24 cellular contexts compared by ENCODE assay signal in the genomic region with DNA sequence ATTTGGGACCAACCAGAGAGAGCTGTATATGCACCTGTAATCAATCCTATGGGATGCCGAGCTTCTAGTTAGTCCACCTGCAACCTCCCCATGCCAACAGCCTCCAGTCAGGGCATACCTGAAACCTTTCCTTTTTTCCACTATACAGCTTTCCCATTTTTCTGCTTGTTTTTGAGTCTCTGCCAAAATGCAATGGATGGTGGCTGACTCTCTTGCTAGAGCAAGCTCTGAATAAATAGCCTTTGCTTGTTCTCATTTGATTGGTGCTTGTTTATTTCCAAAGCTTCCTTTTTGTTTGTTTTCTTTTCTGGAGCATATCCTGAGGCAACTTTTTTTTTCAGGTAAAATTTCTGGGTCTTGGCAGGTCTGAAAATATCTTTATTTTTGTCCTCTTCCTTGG. TPM values are rescaled to one million over a fixed set of nuclear protein-coding genes. Genes with fewer than 3 reads are reported as not detected.
DNase-seq lines count a peak whose midpoint lies in the region; ATAC-seq, FAIRE-seq and TF ChIP-seq lines count a peak whose summit lies in the region.
"Had no signal": no experiment of that assay in that cellular context is flagged by ENCODE, and none has a peak within 500 bp of the region (broad histone marks: within the 10 kb centered on the region; RNA-seq: fewer than 3 reads in every experiment).

No MANE protein-coding gene starts in this region.

- TF ChIP-seq CTCF in adrenal gland (IDR thresholded peaks at IDR 0.05) (no peak), keratinocyte (optimal IDR thresholded peaks at IDR 0.05 in 1 of 3, IDR thresholded peaks at IDR 0.05 in 1 of 3, conservative IDR thresholded peaks at IDR 0.05 in 1 of 3; ENCODE audit: extremely low read depth in 1 of 3, insufficient read depth in 2 of 3, low read length in 3 of 3) (no peak), tibial artery (IDR thresholded peaks at IDR 0.05) (no peak), GM23338 (conservative IDR thresholded peaks at IDR 0.05; ENCODE audit: low read depth in 2 of 2) (no peak)

- H3K4me2 ChIP-seq in keratinocyte (ENCODE audit: control insufficient read depth, extremely low read depth, insufficient read depth, low read depth, low read length) (peak overlapping the region; percentile 15), GM23338 (no peak overlapping the region)
- H3K4me2 ChIP-seq: BLaER1 treated with 17β-estradiol and CSF1 and Interleukin-3, amounts not matched to agents 10 nM and 100 nM had no signal

- TF ChIP-seq POLR2A in adrenal gland (IDR thresholded peaks at IDR 0.05) = no peak

- no peaks in the 10 kb centered on the region for H3F3A ChIP-seq in GM23338 (replicated peaks; ENCODE audit: low read depth)

- peaks cover 13% of the 10 kb centered on the region; the same call in 2 of the 3 replicates for H3K9me3 Mint-ChIP-seq in GM23338
- H3K9me3 Mint-ChIP-seq: activated naive CD4-positive, alpha-beta T cell treated with anti-CD3 and anti-CD28 coated beads, Interleukin-2, amount 50 U/mL, for 24 hours; activated T-cell treated with anti-CD3 and anti-CD28 coated beads, Interleukin-2, amount 50 U/mL, for 4 hours had no signal

- H3K4me1 ChIP-seq in adrenal gland (replicated peaks in 1 of 2) (peaks cover 19 to 20% of the 10 kb centered on the region in 2 donors), keratinocyte (ENCODE audit: control insufficient read depth, extremely low read depth, insufficient read depth, low read length) (peaks cover 43% of the 10 kb centered on the region), tibial artery (peaks cover 0 to 59% (median 19%) of the 10 kb centered on the region in 4 donors), GM23338 (ENCODE audit: insufficient read depth) (peaks cover 12% of the 10 kb centered on the region)

- H4K20me1 ChIP-seq in keratinocyte (ENCODE audit: control insufficient read depth, extremely low read depth, insufficient read depth, low read length) (no peaks in the 10 kb centered on the region), GM23338 (replicated peaks; ENCODE audit: insufficient read depth) (no peaks in the 10 kb centered on the region)
- H4K20me1 ChIP-seq: BLaER1 treated with 17β-estradiol and CSF1 and Interleukin-3, amounts not matched to agents 10 nM and 100 nM had no signal

- no peak overlapping the region for H3K4me3 ChIP-seq in adrenal gland
- H3K4me3 ChIP-seq in keratinocyte (ENCODE audit: control insufficient read depth in 2 of 3, extremely low read depth in 1 of 3, insufficient read depth in 2 of 3, low read depth in 1 of 3, low read length in 3 of 3) = peak overlapping the region in 1 of 3 experiments; percentile 23
- H3K4me3 ChIP-seq in tibial artery = no peak overlapping the region
- H3K4me3 ChIP-seq in GM23338 = no peak overlapping the region
- H3K4me3 ChIP-seq: BLaER1 treated with 17β-estradiol and CSF1 and Interleukin-3, amounts not matched to agents 10 nM and 100 nM; colonic mucosa; GM12878; mucosa of descending colon had no signal

- H3K9ac ChIP-seq in keratinocyte (ENCODE audit: control insufficient read depth, extremely low read depth, insufficient read depth, low read length) = no peak overlapping the region
- H3K9ac ChIP-seq: BLaER1 treated with 17β-estradiol and CSF1 and Interleukin-3, amounts not matched to agents 10 nM and 100 nM had no signal

- no peak overlapping the region for H2AFZ ChIP-seq in keratinocyte (ENCODE audit: control insufficient read depth, low read length)
- H2AFZ ChIP-seq in GM23338 = no peak overlapping the region

- H3K9me2 ChIP-seq in GM23338 (ENCODE audit: insufficient read depth) = no peaks in the 10 kb centered on the region; the same call in 1 of the 2 replicates

- H3K27ac ChIP-seq in adrenal gland (peak overlapping the region in 4 of 5 donors; percentile 55 to 82 (median 64)), keratinocyte (ENCODE audit: control insufficient read depth, insufficient read depth, low read length) (peak overlapping the region; percentile 63), tibial artery (peak overlapping the region; percentile 4 to 74), GM23338 (ENCODE audit: low read depth) (no peak overlapping the region)
- H3K27ac ChIP-seq: BLaER1 treated with 17β-estradiol and CSF1 and Interleukin-3, amounts not matched to agents 10 nM and 100 nM; colonic mucosa had no signal

- ATAC-seq in HG03354 (IDR thresholded peaks at IDR 0.05; ENCODE audit: poor library complexity, severe bottlenecking, unreplicated experiment) (no peak), GM23338 (no peak)
- ATAC-seq: activated CD8-positive, alpha-beta T cell treated with anti-CD3 and anti-CD28 coated beads, Interleukin-2, amount 10 ng/mL, durations not matched to agents 7 days and 5 days; activated T-cell treated with anti-CD3 and anti-CD28 coated beads, Interleukin-2, amount 50 U/mL, for 4 hours; GM12878; left lobe of liver; mucosa of descending colon; T-helper 17 cell had no signal

- intact Hi-C loops in adrenal gland (cut with DNase I) (no loop called here), tibial artery (cut with DNase I; ENCODE audit: low total_unique reads) (no loop called here)

- 91 to 100% (median 96%) methylated on average over 1 of the region's 1 CpG for WGBS in adrenal gland, 4 donors

- H3K9me3 ChIP-seq in adrenal gland (replicated peaks in 1 of 3) (no peaks in the 10 kb centered on the region), keratinocyte (ENCODE audit: control insufficient read depth, low read depth, low read length) (no peaks in the 10 kb centered on the region), tibial artery (no peaks in the 10 kb centered on the region)
- H3K9me3 ChIP-seq: BLaER1 treated with 17β-estradiol and CSF1 and Interleukin-3, amounts not matched to agents 10 nM and 100 nM; colonic mucosa; mucosa of descending colon had no signal

- H3K36me3 ChIP-seq in adrenal gland (replicated peaks in 1 of 2) = no peaks in the 10 kb centered on the region
- no peaks in the 10 kb centered on the region for H3K36me3 ChIP-seq in keratinocyte (ENCODE audit: control insufficient read depth in 2 of 2, extremely low read depth in 1 of 2, insufficient read depth in 2 of 2, low read length in 2 of 2)
- H3K36me3 ChIP-seq in tibial artery = no peaks in the 10 kb centered on the region
- H3K36me3 ChIP-seq in GM23338 (ENCODE audit: insufficient read depth) = no peaks in the 10 kb centered on the region
- H3K36me3 ChIP-seq: BLaER1 treated with 17β-estradiol and CSF1 and Interleukin-3, amounts not matched to agents 10 nM and 100 nM; colonic mucosa had no signal

- H3K79me2 ChIP-seq in keratinocyte (ENCODE audit: control insufficient read depth, insufficient read depth, low read length) (no peaks in the 10 kb centered on the region), GM23338 (replicated peaks; ENCODE audit: insufficient read depth) (no peaks in the 10 kb centered on the region)

- H3K4me1 Mint-ChIP-seq in GM23338 = peaks cover 21% of the 10 kb centered on the region
- H3K4me1 Mint-ChIP-seq: activated B cell treated with CpG ODN at 0.5 μM for 24 hours had no signal

- no peak for FAIRE-seq in keratinocyte (lab: Jason Lieb, UNC)
- FAIRE-seq: GM12878 had no signal

- no peaks in the 10 kb centered on the region for H3K27me3 ChIP-seq in adrenal gland
- no peaks in the 10 kb centered on the region for H3K27me3 ChIP-seq in keratinocyte (ENCODE audit: control insufficient read depth, extremely low read depth, insufficient read depth, low read length)
- no peaks in the 10 kb centered on the region for H3K27me3 ChIP-seq in tibial artery
- 0 out of 2 replicates have a peak, but pooled peaks cover 5% of the 10 kb centered on the region for H3K27me3 ChIP-seq in GM23338 (ENCODE audit: insufficient read depth)
- H3K27me3 ChIP-seq: BLaER1 treated with 17β-estradiol and CSF1 and Interleukin-3, amounts not matched to agents 10 nM and 100 nM; colonic mucosa had no signal

- H3K4me3 Mint-ChIP-seq in GM23338 = no peak overlapping the region
- H3K4me3 Mint-ChIP-seq: activated B cell treated with CpG ODN at 0.5 μM for 24 hours; activated CD8-positive, alpha-beta T cell treated with anti-CD3 and anti-CD28 coated beads, Interleukin-2, amount 10 ng/mL, durations not matched to agents 7 days and 5 days; activated naive CD4-positive, alpha-beta T cell treated with anti-CD3 and anti-CD28 coated beads, Interleukin-2, amount 50 U/mL, for 24 hours; activated T-cell treated with anti-CD3 and anti-CD28 coated beads, Interleukin-2, amount 50 U/mL, for 4 hours; T-helper 17 cell had no signal

- no peak overlapping the region for H3K27ac Mint-ChIP-seq in GM23338
- H3K27ac Mint-ChIP-seq: activated B cell treated with CpG ODN at 0.5 μM for 24 hours; activated CD8-positive, alpha-beta T cell treated with anti-CD3 and anti-CD28 coated beads, Interleukin-2, amount 10 ng/mL, durations not matched to agents 7 days and 5 days; activated naive CD4-positive, alpha-beta T cell treated with anti-CD3 and anti-CD28 coated beads, Interleukin-2, amount 50 U/mL, for 24 hours; T-helper 17 cell had no signal

- DNase-seq in NCI-H2029 treated with DMSO at 0.1 percent for 48 hours (lab: John Stamatoyannopoulos, UW) (peak; percentile 18), NCI-H2029 (lab: John Stamatoyannopoulos, UW) (no peak), adrenal gland (no peak), keratinocyte (ENCODE audit: low read depth, low spot score) (no peak), tibial artery (no peak), GM23338 (ENCODE audit: low spot score) (no peak), NCI-H1436 treated with DMSO at 0.1 percent for 48 hours (lab: John Stamatoyannopoulos, UW) (no peak)
- DNase-seq: 8988T; activated B cell treated with CpG ODN at 0.5 μM for 24 hours; activated CD8-positive, alpha-beta T cell treated with anti-CD3 and anti-CD28 coated beads, Interleukin-2, amount 10 ng/mL, durations not matched to agents 7 days and 5 days; activated T-cell treated with anti-CD3 and anti-CD28 coated beads, Interleukin-2, amount 50 U/mL, for 4 hours; colonic mucosa; GF-D8; mucosa of descending colon; NCI-H1694 treated with DMSO at 0.1 percent for 48 hours; NCI-H510A; SHP77 treated with DMSO at 0.1 percent for 48 hours; stimulated activated CD4-positive, alpha-beta T cell treated with anti-CD3 and anti-CD28 coated beads, Interleukin-2, amount 100 ng/mL, for 48 hours; T-helper 17 cell had no signal

- peaks cover 4% of the 10 kb centered on the region for H3K27me3 Mint-ChIP-seq in GM23338 (ENCODE audit: insufficient read depth, low read depth, poor library complexity)
- H3K27me3 Mint-ChIP-seq: activated B cell treated with CpG ODN at 0.5 μM for 24 hours; activated naive CD4-positive, alpha-beta T cell treated with anti-CD3 and anti-CD28 coated beads, Interleukin-2, amount 50 U/mL, for 24 hours; T-helper 17 cell had no signal

- no peaks in the 10 kb centered on the region for H3K9me1 ChIP-seq in keratinocyte (ENCODE audit: control insufficient read depth, extremely low read depth, insufficient read depth, low read length)

- dilution Hi-C loops in keratinocyte (cut with MboI; ENCODE audit: extremely low pct_ligation_motif_present, low sequenced_read_pairs) = no loop called here

- peaks cover 8% of the 10 kb centered on the region; the same call in 2 of the 3 replicates for H3K36me3 Mint-ChIP-seq in GM23338 (ENCODE audit: low read depth)

RNA-seq across cellular contexts. Expression of a gene that starts 58.0 kb away (rescaled TPM):
- total RNA-seq in adrenal gland = not detected
- polyA plus RNA-seq in adrenal gland (not detected), keratinocyte (0.05 TPM in 1 of 3 replicates, not detected in the others), GM23338 (2016; fragmentation: Nextera tagmentation; extraction: Ambion mirVana) (not detected in 2 replicates)
- polyA plus RNA-seq in keratinocyte (2011; ENCODE audit: low read depth) = not detected
- polyA plus RNA-seq in keratinocyte (2011; cell fraction: cytosol; rRNA removed) = not detected in 2 replicates
- polyA plus RNA-seq in keratinocyte (2011; cell fraction: nucleus; rRNA removed) = not detected in 2 replicates
- 0.16 TPM in 1 of 2 replicates, not detected in the other for polyA plus RNA-seq in keratinocyte (2012; ENCODE audit: low replicate concordance)
- not detected in 3 replicates for polyA minus RNA-seq in keratinocyte
- polyA minus RNA-seq in keratinocyte (2011; cell fraction: cytosol; rRNA and poly(A)+ RNA removed) = not detected
- polyA minus RNA-seq in keratinocyte (2011; cell fraction: nucleus; rRNA and poly(A)+ RNA removed) = not detected in 2 replicates
- total RNA-seq in GM23338 (2014; rRNA removed; shearing (Covaris generic)) = not detected in 2 replicates
- total RNA-seq: activated B cell treated with CpG ODN at 0.5 μM for 24 hours; activated CD8-positive, alpha-beta T cell treated with anti-CD3 and anti-CD28 coated beads, Interleukin-2, amount 10 ng/mL, durations not matched to agents 7 days and 5 days; activated T-cell treated with anti-CD3 and anti-CD28 coated beads, Interleukin-2, amount 50 U/mL, for 4 hours; colonic mucosa; GM12878; left lobe of liver; mucosa of descending colon; T-helper 17 cell had no signal
- polyA plus RNA-seq: GM12878 had no signal
